Comparison of ENCODE assay signal across 34 cellular contexts in the genomic region with DNA sequence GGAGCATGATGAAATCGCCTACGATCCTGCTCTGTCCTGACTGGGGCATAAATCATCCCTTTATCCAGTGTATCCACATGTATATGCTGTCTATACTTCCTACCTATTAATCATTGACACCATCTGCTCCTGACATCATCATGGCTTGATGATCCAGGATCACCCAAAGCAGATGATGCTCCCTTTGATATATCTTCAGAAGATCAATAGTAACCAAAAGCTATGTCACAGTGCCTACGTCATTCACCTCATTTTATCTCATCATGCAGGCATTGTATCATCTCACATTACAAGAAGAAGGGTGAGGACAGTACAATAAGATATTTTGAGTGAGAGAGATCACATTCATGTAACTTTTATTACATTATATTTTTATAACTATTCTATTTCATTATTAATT.
"Had no signal": no experiment of that assay in that cellular context is flagged by ENCODE, and none has a peak within 500 bp of the region (broad histone marks: within the 10 kb centered on the region; RNA-seq: fewer than 3 reads in every experiment).

No MANE protein-coding gene starts in this region.

- FAIRE-seq: astrocyte, colon, TTC549 had no signal

- H3K9me3 ChIP-seq: adrenal gland, body of pancreas, breast epithelium had no signal

- H3K4me3 ChIP-seq: adrenal gland, body of pancreas, breast epithelium had no signal

- H3K27me3 ChIP-seq: adrenal gland, body of pancreas, brain microvascular endothelial cell, breast epithelium had no signal

- H3K4me1 ChIP-seq: adrenal gland, body of pancreas, breast epithelium had no signal

- H3K36me3 ChIP-seq: adrenal gland, brain microvascular endothelial cell, breast epithelium had no signal

- ATAC-seq: activated CD8-positive, alpha-beta T cell treated with anti-CD3 and anti-CD28 coated beads for 36 hours; activated naive CD4-positive, alpha-beta T cell treated with anti-CD3 and anti-CD28 coated beads, Interleukin-2, amount 50 U/mL, for 72 hours; activated T-cell treated with anti-CD3 and anti-CD28 coated beads, Interleukin-2, amount 50 U/mL, for 4 hours; activated T-cell treated with anti-CD3 and anti-CD28 coated beads, Interleukin-2, amount 50 U/mL, for 72 hours; activated T-helper 17 cell treated with anti-CD3 and anti-CD28 coated beads, Interleukin-2, amount 50 U/mL, for 72 hours; body of pancreas had no signal

- DNase-seq: activated B cell treated with CpG ODN at 0.5 μM for 24 hours; activated CD4-positive, alpha-beta memory T cell treated with anti-CD3 and anti-CD28 coated beads for 36 hours; activated CD4-positive, alpha-beta T cell treated with anti-CD3 and anti-CD28 coated beads for 4 hours; activated CD4-positive, alpha-beta T cell treated with anti-CD3 and anti-CD28 coated beads, Interleukin-2, amount 10 ng/mL, durations not matched to agents 24 days and 14 days; activated CD4-positive, alpha-beta T cell treated with anti-CD3 and anti-CD28 coated beads, Interleukin-2, amount 50 U/mL, for 1 hour; activated CD4-positive, alpha-beta T cell treated with anti-CD3 and anti-CD28 coated beads, Interleukin-2, amount 50 U/mL, for 4 hours; activated CD4-positive, CD25-positive, alpha-beta regulatory T cell treated with anti-CD3 and anti-CD28 coated beads, Interleukin-2, amount 50 U/mL, for 72 hours; activated CD8-positive, alpha-beta memory T cell treated with anti-CD3 and anti-CD28 coated beads, Interleukin-2, amount 50 U/mL, for 4 hours; activated CD8-positive, alpha-beta T cell treated with anti-CD3 and anti-CD28 coated beads for 36 hours; activated effector memory CD4-positive, alpha-beta T cell treated with anti-CD3 and anti-CD28 coated beads, Interleukin-2, amount 50 U/mL, for 16 hours; activated gamma-delta T cell treated with Interleukin-2 at 50 U/mL for 16 hours; activated naive CD4-positive, alpha-beta T cell; activated naive CD4-positive, alpha-beta T cell treated with anti-CD3 and anti-CD28 coated beads for 36 hours; activated naive CD4-positive, alpha-beta T cell treated with anti-CD3 and anti-CD28 coated beads, Interleukin-2, amount 50 U/mL, for 16 hours; activated naive CD8-positive, alpha-beta T cell treated with anti-CD3 and anti-CD28 coated beads for 36 hours; activated T-cell treated with anti-CD3 and anti-CD28 coated beads for 4 hours; activated T-cell treated with anti-CD3 and anti-CD28 coated beads, Interleukin-2, amount 50 U/mL, for 1 hour; activated T-cell treated with anti-CD3 and anti-CD28 coated beads, Interleukin-2, amount 50 U/mL, for 4 hours; activated T-cell treated with anti-CD3 and anti-CD28 coated beads, Interleukin-2, amount 50 U/mL, for 72 hours; adrenal gland; amniotic stem cell; aorta; body of pancreas; brain microvascular endothelial cell; central memory CD4-positive, alpha-beta T cell; T-helper 2 cell; T-helper 9 cell had no signal

- H3K27ac ChIP-seq: adrenal gland, body of pancreas, brain microvascular endothelial cell, breast epithelium, VCaP had no signal
